ENCODE assay signal across 1 cellular context in the genomic region with DNA sequence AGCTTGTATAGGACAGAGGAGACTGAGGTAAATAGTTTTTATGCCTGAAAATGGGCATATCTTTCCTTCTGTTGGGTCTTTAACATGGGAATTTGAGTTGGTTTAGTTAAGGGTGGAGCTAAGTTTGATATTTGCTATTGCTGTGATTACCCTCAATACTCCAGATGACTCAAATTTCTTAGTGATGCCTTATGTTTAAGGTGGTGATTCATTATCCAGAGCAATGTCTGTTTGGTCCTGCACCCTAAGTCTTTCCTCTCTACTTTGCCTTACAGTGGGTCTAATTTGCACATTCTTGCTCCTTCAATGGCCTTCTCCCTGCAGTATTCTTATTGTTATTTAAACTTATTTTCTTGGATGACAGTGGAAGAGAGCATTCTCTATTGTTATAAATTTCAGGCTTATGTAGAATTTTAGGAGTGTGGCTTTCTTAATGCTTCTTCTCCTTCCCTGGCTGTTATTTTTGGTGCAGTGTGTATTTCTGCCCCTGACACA.
A peak's percentile ranks its signal among the peaks of the same experiment; 100 is the strongest.
TF ChIP-seq lines count a peak whose summit lies in the region.

No MANE protein-coding gene starts in this region.

TF ChIP-seq in GM23338, 12 proteins besides CTCF, POLR2A, EP300 and RAD21 (continued from another document):
- TF ChIP-seq, protein P1, sequence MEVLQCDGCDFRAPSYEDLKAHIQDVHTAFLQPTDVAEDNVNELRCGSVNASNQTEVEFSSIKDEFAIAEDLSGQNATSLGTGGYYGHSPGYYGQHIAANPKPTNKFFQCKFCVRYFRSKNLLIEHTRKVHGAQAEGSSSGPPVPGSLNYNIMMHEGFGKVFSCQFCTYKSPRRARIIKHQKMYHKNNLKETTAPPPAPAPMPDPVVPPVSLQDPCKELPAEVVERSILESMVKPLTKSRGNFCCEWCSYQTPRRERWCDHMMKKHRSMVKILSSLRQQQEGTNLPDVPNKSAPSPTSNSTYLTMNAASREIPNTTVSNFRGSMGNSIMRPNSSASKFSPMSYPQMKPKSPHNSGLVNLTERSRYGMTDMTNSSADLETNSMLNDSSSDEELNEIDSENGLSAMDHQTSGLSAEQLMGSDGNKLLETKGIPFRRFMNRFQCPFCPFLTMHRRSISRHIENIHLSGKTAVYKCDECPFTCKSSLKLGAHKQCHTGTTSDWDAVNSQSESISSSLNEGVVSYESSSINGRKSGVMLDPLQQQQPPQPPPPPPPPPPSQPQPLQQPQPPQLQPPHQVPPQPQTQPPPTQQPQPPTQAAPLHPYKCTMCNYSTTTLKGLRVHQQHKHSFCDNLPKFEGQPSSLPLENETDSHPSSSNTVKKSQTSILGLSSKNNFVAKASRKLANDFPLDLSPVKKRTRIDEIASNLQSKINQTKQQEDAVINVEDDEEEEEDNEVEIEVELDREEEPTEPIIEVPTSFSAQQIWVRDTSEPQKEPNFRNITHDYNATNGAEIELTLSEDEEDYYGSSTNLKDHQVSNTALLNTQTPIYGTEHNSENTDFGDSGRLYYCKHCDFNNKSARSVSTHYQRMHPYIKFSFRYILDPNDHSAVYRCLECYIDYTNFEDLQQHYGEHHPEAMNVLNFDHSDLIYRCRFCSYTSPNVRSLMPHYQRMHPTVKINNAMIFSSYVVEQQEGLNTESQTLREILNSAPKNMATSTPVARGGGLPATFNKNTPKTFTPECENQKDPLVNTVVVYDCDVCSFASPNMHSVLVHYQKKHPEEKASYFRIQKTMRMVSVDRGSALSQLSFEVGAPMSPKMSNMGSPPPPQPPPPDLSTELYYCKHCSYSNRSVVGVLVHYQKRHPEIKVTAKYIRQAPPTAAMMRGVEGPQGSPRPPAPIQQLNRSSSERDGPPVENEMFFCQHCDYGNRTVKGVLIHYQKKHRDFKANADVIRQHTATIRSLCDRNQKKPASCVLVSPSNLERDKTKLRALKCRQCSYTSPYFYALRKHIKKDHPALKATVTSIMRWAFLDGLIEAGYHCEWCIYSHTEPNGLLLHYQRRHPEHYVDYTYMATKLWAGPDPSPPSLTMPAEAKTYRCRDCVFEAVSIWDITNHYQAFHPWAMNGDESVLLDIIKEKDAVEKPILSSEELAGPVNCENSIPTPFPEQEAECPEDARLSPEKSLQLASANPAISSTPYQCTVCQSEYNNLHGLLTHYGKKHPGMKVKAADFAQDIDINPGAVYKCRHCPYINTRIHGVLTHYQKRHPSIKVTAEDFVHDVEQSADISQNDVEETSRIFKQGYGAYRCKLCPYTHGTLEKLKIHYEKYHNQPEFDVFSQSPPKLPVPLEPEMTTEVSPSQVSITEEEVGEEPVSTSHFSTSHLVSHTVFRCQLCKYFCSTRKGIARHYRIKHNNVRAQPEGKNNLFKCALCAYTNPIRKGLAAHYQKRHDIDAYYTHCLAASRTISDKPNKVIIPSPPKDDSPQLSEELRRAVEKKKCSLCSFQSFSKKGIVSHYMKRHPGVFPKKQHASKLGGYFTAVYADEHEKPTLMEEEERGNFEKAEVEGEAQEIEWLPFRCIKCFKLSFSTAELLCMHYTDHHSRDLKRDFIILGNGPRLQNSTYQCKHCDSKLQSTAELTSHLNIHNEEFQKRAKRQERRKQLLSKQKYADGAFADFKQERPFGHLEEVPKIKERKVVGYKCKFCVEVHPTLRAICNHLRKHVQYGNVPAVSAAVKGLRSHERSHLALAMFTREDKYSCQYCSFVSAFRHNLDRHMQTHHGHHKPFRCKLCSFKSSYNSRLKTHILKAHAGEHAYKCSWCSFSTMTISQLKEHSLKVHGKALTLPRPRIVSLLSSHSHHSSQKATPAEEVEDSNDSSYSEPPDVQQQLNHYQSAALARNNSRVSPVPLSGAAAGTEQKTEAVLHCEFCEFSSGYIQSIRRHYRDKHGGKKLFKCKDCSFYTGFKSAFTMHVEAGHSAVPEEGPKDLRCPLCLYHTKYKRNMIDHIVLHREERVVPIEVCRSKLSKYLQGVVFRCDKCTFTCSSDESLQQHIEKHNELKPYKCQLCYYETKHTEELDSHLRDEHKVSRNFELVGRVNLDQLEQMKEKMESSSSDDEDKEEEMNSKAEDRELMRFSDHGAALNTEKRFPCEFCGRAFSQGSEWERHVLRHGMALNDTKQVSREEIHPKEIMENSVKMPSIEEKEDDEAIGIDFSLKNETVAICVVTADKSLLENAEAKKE (CRISPR knock-in tag; IDR thresholded peaks at IDR 0.05) = peak; percentile 80
